ENCODE assay signal across 1 cellular context in genomic region chr1:155078496-155079209, GRCh38.
TF ChIP-seq lines count a peak whose summit lies in the region.

Gene EFNA3 (plus strand): TSS chr1:155078837. CDS start chr1:155078942, 105 bp downstream.

TF ChIP-seq in HEK293, 187 proteins besides CTCF, POLR2A, EP300 and RAD21 (continued from another document):
- TF ChIP-seq, protein P1, sequence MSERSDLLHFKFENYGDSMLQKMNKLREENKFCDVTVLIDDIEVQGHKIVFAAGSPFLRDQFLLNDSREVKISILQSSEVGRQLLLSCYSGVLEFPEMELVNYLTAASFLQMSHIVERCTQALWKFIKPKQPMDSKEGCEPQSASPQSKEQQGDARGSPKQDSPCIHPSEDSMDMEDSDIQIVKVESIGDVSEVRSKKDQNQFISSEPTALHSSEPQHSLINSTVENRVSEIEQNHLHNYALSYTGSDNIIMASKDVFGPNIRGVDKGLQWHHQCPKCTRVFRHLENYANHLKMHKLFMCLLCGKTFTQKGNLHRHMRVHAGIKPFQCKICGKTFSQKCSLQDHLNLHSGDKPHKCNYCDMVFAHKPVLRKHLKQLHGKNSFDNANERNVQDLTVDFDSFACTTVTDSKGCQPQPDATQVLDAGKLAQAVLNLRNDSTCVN (tag by site-specific recombination; optimal IDR thresholded peaks at IDR 0.05), result peak; percentile 86
- no peak for TF ChIP-seq ZNF423 (tag by site-specific recombination; IDR thresholded peaks at IDR 0.05)
- no peak for TF ChIP-seq ZNF114 (tag by site-specific recombination; IDR thresholded peaks at IDR 0.05)
- TF ChIP-seq, protein P2, sequence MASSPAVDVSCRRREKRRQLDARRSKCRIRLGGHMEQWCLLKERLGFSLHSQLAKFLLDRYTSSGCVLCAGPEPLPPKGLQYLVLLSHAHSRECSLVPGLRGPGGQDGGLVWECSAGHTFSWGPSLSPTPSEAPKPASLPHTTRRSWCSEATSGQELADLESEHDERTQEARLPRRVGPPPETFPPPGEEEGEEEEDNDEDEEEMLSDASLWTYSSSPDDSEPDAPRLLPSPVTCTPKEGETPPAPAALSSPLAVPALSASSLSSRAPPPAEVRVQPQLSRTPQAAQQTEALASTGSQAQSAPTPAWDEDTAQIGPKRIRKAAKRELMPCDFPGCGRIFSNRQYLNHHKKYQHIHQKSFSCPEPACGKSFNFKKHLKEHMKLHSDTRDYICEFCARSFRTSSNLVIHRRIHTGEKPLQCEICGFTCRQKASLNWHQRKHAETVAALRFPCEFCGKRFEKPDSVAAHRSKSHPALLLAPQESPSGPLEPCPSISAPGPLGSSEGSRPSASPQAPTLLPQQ (tag by site-specific recombination; IDR thresholded peaks at IDR 0.05), result peak; percentile 64
- no peak for TF ChIP-seq ZNF513 (tag by site-specific recombination; IDR thresholded peaks at IDR 0.05)
- TF ChIP-seq ZNF626 (tag by site-specific recombination; IDR thresholded peaks at IDR 0.05), result no peak
- TF ChIP-seq ZNF155 (tag by site-specific recombination; IDR thresholded peaks at IDR 0.05), result no peak
- no peak for TF ChIP-seq ZBTB44 (tag by site-specific recombination; IDR thresholded peaks at IDR 0.05)
- peak; percentile 82 for TF ChIP-seq ZFHX2 (tag by site-specific recombination; conservative IDR thresholded peaks at IDR 0.05)
- no peak for TF ChIP-seq ZNF558 (tag by site-specific recombination; IDR thresholded peaks at IDR 0.05)
- TF ChIP-seq KLF8 (tag by site-specific recombination; IDR thresholded peaks at IDR 0.05), result 0 out of 2 replicates have a peak, but pooled peaks have one; percentile 43
- TF ChIP-seq ZNF335 (tag by site-specific recombination; conservative IDR thresholded peaks at IDR 0.05), result peak; percentile 67
- 0 out of 2 replicates have a peak, but pooled peaks have one; percentile 22 for TF ChIP-seq ZNF596 (tag by site-specific recombination; IDR thresholded peaks at IDR 0.05)
- TF ChIP-seq FEZF1 (tag by site-specific recombination; IDR thresholded peaks at IDR 0.05), result no peak
- no peak for TF ChIP-seq SP2 (tag by site-specific recombination; IDR thresholded peaks at IDR 0.05)
- 0 out of 2 replicates have a peak, but pooled peaks have one; percentile 35 for TF ChIP-seq ZEB2 (tag by site-specific recombination; IDR thresholded peaks at IDR 0.05)
- no peak for TF ChIP-seq ZNF621 (tag by site-specific recombination; IDR thresholded peaks at IDR 0.05)
- no peak for TF ChIP-seq ZNF544 (tag by site-specific recombination; IDR thresholded peaks at IDR 0.05)
- no peak for TF ChIP-seq HOXD13 (CRISPR knock-in tag; IDR thresholded peaks at IDR 0.05; ENCODE audit: borderline replicate concordance)
- TF ChIP-seq KLF17 (tag by site-specific recombination; IDR thresholded peaks at IDR 0.05), result no peak
- no peak for TF ChIP-seq ZNF211 (tag by site-specific recombination; IDR thresholded peaks at IDR 0.05; ENCODE audit: low read depth)
- TF ChIP-seq SP3 (tag by site-specific recombination; IDR thresholded peaks at IDR 0.05), result peak; percentile 54
- TF ChIP-seq BCL11A (tag by site-specific recombination; IDR thresholded peaks at IDR 0.05; ENCODE audit: low read depth), result no peak
- TF ChIP-seq MZF1 (tag by site-specific recombination; IDR thresholded peaks at IDR 0.05; ENCODE audit: borderline replicate concordance), result no peak
- 0 out of 2 replicates have a peak, but pooled peaks have one; percentile 14 for TF ChIP-seq ZSCAN30 (tag by site-specific recombination; IDR thresholded peaks at IDR 0.05)
- no peak for TF ChIP-seq ZNF623 (tag by site-specific recombination; IDR thresholded peaks at IDR 0.05)
- no peak for TF ChIP-seq ZNF629 (tag by site-specific recombination; IDR thresholded peaks at IDR 0.05)
- TF ChIP-seq KLF9 (tag by site-specific recombination; IDR thresholded peaks at IDR 0.05; ENCODE audit: low read depth), result peak; percentile 65
- TF ChIP-seq ZNF48 (tag by site-specific recombination; IDR thresholded peaks at IDR 0.05), result no peak
- no peak for TF ChIP-seq ZNF138 (tag by site-specific recombination; IDR thresholded peaks at IDR 0.05; ENCODE audit: borderline replicate concordance)
- no peak for TF ChIP-seq ZNF169 (tag by site-specific recombination; IDR thresholded peaks at IDR 0.05)
- TF ChIP-seq ZNF426 (tag by site-specific recombination; IDR thresholded peaks at IDR 0.05), result no peak
- TF ChIP-seq KLF10 (tag by site-specific recombination; IDR thresholded peaks at IDR 0.05), result peak; percentile 99
- no peak for TF ChIP-seq ZNF600 (tag by site-specific recombination; IDR thresholded peaks at IDR 0.05)
- no peak for TF ChIP-seq GLI4 (tag by site-specific recombination; IDR thresholded peaks at IDR 0.05)
- peak; percentile 89 for TF ChIP-seq ZNF561 (tag by site-specific recombination; IDR thresholded peaks at IDR 0.05; ENCODE audit: borderline replicate concordance)
- TF ChIP-seq ZFP69B (tag by site-specific recombination; IDR thresholded peaks at IDR 0.05), result peak; percentile 55; the same call in 1 of the 2 replicates
- TF ChIP-seq GLIS1 (tag by site-specific recombination; IDR thresholded peaks at IDR 0.05), result peak; percentile 56
- TF ChIP-seq, protein P3, sequence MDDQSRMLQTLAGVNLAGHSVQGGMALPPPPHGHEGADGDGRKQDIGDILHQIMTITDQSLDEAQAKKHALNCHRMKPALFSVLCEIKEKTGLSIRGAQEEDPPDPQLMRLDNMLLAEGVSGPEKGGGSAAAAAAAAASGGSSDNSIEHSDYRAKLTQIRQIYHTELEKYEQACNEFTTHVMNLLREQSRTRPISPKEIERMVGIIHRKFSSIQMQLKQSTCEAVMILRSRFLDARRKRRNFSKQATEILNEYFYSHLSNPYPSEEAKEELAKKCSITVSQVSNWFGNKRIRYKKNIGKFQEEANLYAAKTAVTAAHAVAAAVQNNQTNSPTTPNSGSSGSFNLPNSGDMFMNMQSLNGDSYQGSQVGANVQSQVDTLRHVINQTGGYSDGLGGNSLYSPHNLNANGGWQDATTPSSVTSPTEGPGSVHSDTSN (CRISPR knock-in tag; IDR thresholded peaks at IDR 0.05), result 0 out of 2 replicates have a peak, but pooled peaks have one; percentile 43
- no peak for TF ChIP-seq YY2 (tag by site-specific recombination; IDR thresholded peaks at IDR 0.05)
- TF ChIP-seq EGR2 (tag by site-specific recombination; IDR thresholded peaks at IDR 0.05; ENCODE audit: low read depth), result peak; percentile 49
- 0 out of 2 replicates have a peak, but pooled peaks have one; percentile 20 for TF ChIP-seq ZBTB8A (tag by site-specific recombination; IDR thresholded peaks at IDR 0.05)
- TF ChIP-seq, protein P4, sequence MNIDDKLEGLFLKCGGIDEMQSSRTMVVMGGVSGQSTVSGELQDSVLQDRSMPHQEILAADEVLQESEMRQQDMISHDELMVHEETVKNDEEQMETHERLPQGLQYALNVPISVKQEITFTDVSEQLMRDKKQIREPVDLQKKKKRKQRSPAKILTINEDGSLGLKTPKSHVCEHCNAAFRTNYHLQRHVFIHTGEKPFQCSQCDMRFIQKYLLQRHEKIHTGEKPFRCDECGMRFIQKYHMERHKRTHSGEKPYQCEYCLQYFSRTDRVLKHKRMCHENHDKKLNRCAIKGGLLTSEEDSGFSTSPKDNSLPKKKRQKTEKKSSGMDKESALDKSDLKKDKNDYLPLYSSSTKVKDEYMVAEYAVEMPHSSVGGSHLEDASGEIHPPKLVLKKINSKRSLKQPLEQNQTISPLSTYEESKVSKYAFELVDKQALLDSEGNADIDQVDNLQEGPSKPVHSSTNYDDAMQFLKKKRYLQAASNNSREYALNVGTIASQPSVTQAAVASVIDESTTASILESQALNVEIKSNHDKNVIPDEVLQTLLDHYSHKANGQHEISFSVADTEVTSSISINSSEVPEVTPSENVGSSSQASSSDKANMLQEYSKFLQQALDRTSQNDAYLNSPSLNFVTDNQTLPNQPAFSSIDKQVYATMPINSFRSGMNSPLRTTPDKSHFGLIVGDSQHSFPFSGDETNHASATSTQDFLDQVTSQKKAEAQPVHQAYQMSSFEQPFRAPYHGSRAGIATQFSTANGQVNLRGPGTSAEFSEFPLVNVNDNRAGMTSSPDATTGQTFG (tag by site-specific recombination; IDR thresholded peaks at IDR 0.05; ENCODE audit: borderline replicate concordance), result no peak
- peak; percentile 89 for TF ChIP-seq IKZF3 (tag by site-specific recombination; IDR thresholded peaks at IDR 0.05)
- TF ChIP-seq ZBTB7A (tag by site-specific recombination; IDR thresholded peaks at IDR 0.05; ENCODE audit: low read depth), result 0 out of 2 replicates have a peak, but pooled peaks have one; percentile 10
- TF ChIP-seq ZNF341 (tag by site-specific recombination; IDR thresholded peaks at IDR 0.05; ENCODE audit: low read depth), result peak; percentile 73; the same call in 1 of the 2 replicates
- TF ChIP-seq ZNF37A (tag by site-specific recombination; IDR thresholded peaks at IDR 0.05), result no peak
- no peak for TF ChIP-seq ZNF112 (tag by site-specific recombination; IDR thresholded peaks at IDR 0.05)
- TF ChIP-seq, protein P5, sequence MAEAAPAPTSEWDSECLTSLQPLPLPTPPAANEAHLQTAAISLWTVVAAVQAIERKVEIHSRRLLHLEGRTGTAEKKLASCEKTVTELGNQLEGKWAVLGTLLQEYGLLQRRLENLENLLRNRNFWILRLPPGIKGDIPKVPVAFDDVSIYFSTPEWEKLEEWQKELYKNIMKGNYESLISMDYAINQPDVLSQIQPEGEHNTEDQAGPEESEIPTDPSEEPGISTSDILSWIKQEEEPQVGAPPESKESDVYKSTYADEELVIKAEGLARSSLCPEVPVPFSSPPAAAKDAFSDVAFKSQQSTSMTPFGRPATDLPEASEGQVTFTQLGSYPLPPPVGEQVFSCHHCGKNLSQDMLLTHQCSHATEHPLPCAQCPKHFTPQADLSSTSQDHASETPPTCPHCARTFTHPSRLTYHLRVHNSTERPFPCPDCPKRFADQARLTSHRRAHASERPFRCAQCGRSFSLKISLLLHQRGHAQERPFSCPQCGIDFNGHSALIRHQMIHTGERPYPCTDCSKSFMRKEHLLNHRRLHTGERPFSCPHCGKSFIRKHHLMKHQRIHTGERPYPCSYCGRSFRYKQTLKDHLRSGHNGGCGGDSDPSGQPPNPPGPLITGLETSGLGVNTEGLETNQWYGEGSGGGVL (tag by site-specific recombination; IDR thresholded peaks at IDR 0.05), result peak; percentile 38
- TF ChIP-seq PRDM4 (tag by site-specific recombination; IDR thresholded peaks at IDR 0.05), result peak; percentile 43; the same call in 1 of the 2 replicates
